Comparison of ENCODE assay signal across 4 cellular contexts in the genomic region with DNA sequence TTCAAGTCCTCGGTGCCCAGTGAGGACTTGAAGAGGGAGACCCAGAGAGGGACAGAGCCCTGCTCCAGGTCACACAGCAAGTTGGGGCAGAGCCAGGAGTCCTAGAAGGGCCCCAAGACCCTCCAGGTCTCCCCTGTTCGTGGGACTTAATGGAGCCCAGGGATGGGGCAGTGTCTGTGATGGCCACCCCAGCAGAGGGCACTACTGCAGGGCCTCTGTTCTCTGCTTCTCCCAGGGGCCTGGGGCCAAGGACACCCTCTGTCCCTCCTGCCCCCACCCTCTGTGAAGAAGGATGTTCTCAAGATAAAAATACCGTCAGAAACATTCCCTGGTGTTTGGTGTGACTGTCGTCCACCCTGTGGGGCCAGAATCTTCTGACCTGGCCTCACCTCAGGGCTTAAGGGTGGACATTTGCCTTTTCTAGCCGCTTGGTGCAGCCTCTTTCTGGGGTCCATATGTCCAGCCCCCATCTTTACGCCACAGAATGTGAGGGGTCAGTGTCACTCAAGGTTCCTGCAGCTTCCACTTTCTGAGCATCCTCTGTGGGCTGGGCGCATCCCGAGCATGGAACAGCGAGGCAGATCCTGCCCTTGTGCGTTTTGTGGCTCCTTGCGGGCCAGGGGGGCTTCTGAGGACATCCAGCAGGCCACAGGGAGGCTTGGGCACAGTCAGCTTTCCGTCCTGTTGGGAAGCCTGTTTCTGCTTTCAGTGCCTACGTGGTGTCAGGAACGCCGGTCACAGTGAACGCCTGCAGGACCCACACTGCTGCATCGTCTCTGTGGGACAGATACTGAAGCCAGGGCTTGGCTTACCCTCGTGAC. TPM values are rescaled to one million over a fixed set of nuclear protein-coding genes. Genes with fewer than 3 reads are reported as not detected.
"Had no signal": no experiment of that assay in that cellular context is flagged by ENCODE, and none has a peak within 500 bp of the region (broad histone marks: within the 10 kb centered on the region; RNA-seq: fewer than 3 reads in every experiment).

A gene (plus strand): TSS at position 641 of the 821 bp plus-strand sequence. CDS start 10,264 bp downstream, outside the sequence.

RNA-seq across cellular contexts. Expression of the gene that starts here (rescaled TPM):
- total RNA-seq: NCI-H460, Right ventricle myocardium superior, SJSA1, T-cell had no signal
